Comparison of ENCODE assay signal across 3 cellular contexts in the genomic region with DNA sequence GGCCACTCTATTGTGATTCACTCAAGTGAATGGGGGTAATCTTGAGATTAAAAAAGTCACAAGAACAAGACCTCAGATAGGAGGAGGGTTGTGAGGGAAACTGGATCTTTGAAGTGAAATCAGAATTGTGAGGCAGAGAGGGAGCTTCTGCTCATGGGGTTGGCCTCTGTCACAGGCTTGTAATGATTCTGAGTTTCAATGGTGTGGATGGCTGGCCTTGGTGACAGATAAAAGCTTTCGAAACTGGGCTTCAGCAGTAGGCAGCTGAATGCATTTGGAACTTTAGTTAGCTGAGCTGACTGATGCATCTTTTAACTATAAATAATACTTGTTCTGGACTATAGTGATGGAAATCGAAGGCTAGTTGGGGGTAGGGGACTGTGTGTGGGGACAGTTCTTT.
TF ChIP-seq lines count a peak whose summit lies in the region.

No MANE protein-coding gene starts in this region.

TF ChIP-seq in SK-N-SH, 30 proteins besides CTCF, POLR2A, EP300 and RAD21:
- TF ChIP-seq, protein P1, sequence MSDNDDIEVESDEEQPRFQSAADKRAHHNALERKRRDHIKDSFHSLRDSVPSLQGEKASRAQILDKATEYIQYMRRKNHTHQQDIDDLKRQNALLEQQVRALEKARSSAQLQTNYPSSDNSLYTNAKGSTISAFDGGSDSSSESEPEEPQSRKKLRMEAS (IDR thresholded peaks at IDR 0.05; ENCODE audit: low read depth), result no peak
- TF ChIP-seq TEAD4 (IDR thresholded peaks at IDR 0.05; ENCODE audit: borderline replicate concordance, insufficient read depth) (no peak), RFX5 (IDR thresholded peaks at IDR 0.05; ENCODE audit: low read length) (no peak), FOSL2 (IDR thresholded peaks at IDR 0.05; ENCODE audit: borderline replicate concordance, low read depth) (no peak), SMC3 (IDR thresholded peaks at IDR 0.05; ENCODE audit: low read depth, low read length) (no peak)
- TF ChIP-seq, protein P2, sequence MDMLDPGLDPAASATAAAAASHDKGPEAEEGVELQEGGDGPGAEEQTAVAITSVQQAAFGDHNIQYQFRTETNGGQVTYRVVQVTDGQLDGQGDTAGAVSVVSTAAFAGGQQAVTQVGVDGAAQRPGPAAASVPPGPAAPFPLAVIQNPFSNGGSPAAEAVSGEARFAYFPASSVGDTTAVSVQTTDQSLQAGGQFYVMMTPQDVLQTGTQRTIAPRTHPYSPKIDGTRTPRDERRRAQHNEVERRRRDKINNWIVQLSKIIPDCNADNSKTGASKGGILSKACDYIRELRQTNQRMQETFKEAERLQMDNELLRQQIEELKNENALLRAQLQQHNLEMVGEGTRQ (IDR thresholded peaks at IDR 0.05; ENCODE audit: borderline replicate concordance, low read depth, low read length), result no peak

TF ChIP-seq in SK-N-SH treated with all-trans-retinoic acid at 6 μM for 48 hours, 23 proteins besides CTCF, POLR2A, EP300 and RAD21 (continues in another document):
- TF ChIP-seq ISL1 (CRISPR knock-in tag; IDR thresholded peaks at IDR 0.05), result no peak
- TF ChIP-seq, protein P3, sequence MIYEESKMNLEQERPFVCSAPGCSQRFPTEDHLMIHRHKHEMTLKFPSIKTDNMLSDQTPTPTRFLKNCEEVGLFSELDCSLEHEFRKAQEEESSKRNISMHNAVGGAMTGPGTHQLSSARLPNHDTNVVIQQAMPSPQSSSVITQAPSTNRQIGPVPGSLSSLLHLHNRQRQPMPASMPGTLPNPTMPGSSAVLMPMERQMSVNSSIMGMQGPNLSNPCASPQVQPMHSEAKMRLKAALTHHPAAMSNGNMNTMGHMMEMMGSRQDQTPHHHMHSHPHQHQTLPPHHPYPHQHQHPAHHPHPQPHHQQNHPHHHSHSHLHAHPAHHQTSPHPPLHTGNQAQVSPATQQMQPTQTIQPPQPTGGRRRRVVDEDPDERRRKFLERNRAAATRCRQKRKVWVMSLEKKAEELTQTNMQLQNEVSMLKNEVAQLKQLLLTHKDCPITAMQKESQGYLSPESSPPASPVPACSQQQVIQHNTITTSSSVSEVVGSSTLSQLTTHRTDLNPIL (CRISPR knock-in tag; IDR thresholded peaks at IDR 0.05; ENCODE audit: low read depth), result no peak
- TF ChIP-seq PPARA (CRISPR knock-in tag; IDR thresholded peaks at IDR 0.05; ENCODE audit: borderline replicate concordance), result no peak
- TF ChIP-seq, protein P4, sequence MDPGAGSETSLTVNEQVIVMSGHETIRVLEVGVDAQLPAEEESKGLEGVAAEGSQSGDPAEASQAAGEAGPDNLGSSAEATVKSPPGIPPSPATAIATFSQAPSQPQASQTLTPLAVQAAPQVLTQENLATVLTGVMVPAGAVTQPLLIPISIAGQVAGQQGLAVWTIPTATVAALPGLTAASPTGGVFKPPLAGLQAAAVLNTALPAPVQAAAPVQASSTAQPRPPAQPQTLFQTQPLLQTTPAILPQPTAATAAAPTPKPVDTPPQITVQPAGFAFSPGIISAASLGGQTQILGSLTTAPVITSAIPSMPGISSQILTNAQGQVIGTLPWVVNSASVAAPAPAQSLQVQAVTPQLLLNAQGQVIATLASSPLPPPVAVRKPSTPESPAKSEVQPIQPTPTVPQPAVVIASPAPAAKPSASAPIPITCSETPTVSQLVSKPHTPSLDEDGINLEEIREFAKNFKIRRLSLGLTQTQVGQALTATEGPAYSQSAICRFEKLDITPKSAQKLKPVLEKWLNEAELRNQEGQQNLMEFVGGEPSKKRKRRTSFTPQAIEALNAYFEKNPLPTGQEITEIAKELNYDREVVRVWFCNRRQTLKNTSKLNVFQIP (CRISPR knock-in tag; IDR thresholded peaks at IDR 0.05; ENCODE audit: borderline replicate concordance, low read depth), result no peak
- TF ChIP-seq, protein P5, sequence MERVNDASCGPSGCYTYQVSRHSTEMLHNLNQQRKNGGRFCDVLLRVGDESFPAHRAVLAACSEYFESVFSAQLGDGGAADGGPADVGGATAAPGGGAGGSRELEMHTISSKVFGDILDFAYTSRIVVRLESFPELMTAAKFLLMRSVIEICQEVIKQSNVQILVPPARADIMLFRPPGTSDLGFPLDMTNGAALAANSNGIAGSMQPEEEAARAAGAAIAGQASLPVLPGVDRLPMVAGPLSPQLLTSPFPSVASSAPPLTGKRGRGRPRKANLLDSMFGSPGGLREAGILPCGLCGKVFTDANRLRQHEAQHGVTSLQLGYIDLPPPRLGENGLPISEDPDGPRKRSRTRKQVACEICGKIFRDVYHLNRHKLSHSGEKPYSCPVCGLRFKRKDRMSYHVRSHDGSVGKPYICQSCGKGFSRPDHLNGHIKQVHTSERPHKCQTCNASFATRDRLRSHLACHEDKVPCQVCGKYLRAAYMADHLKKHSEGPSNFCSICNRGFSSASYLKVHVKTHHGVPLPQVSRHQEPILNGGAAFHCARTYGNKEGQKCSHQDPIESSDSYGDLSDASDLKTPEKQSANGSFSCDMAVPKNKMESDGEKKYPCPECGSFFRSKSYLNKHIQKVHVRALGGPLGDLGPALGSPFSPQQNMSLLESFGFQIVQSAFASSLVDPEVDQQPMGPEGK (CRISPR knock-in tag; IDR thresholded peaks at IDR 0.05; ENCODE audit: borderline replicate concordance), result no peak
- TF ChIP-seq, protein P6, sequence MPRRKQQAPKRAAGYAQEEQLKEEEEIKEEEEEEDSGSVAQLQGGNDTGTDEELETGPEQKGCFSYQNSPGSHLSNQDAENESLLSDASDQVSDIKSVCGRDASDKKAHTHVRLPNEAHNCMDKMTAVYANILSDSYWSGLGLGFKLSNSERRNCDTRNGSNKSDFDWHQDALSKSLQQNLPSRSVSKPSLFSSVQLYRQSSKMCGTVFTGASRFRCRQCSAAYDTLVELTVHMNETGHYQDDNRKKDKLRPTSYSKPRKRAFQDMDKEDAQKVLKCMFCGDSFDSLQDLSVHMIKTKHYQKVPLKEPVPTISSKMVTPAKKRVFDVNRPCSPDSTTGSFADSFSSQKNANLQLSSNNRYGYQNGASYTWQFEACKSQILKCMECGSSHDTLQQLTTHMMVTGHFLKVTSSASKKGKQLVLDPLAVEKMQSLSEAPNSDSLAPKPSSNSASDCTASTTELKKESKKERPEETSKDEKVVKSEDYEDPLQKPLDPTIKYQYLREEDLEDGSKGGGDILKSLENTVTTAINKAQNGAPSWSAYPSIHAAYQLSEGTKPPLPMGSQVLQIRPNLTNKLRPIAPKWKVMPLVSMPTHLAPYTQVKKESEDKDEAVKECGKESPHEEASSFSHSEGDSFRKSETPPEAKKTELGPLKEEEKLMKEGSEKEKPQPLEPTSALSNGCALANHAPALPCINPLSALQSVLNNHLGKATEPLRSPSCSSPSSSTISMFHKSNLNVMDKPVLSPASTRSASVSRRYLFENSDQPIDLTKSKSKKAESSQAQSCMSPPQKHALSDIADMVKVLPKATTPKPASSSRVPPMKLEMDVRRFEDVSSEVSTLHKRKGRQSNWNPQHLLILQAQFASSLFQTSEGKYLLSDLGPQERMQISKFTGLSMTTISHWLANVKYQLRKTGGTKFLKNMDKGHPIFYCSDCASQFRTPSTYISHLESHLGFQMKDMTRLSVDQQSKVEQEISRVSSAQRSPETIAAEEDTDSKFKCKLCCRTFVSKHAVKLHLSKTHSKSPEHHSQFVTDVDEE (CRISPR knock-in tag; IDR thresholded peaks at IDR 0.05), result no peak
- TF ChIP-seq TOX (CRISPR knock-in tag; IDR thresholded peaks at IDR 0.05; ENCODE audit: borderline replicate concordance), result no peak
- TF ChIP-seq ZNF70 (CRISPR knock-in tag; IDR thresholded peaks at IDR 0.05), result no peak
- TF ChIP-seq, protein P7, sequence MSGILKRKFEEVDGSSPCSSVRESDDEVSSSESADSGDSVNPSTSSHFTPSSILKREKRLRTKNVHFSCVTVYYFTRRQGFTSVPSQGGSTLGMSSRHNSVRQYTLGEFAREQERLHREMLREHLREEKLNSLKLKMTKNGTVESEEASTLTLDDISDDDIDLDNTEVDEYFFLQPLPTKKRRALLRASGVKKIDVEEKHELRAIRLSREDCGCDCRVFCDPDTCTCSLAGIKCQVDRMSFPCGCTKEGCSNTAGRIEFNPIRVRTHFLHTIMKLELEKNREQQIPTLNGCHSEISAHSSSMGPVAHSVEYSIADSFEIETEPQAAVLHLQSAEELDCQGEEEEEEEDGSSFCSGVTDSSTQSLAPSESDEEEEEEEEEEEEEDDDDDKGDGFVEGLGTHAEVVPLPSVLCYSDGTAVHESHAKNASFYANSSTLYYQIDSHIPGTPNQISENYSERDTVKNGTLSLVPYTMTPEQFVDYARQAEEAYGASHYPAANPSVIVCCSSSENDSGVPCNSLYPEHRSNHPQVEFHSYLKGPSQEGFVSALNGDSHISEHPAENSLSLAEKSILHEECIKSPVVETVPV (CRISPR knock-in tag; IDR thresholded peaks at IDR 0.05), result no peak
- no peak for TF ChIP-seq ZNF565 (CRISPR knock-in tag; conservative IDR thresholded peaks at IDR 0.05; ENCODE audit: low read depth)
- no peak for TF ChIP-seq GLIS3 (CRISPR knock-in tag; IDR thresholded peaks at IDR 0.05)
- no peak for TF ChIP-seq RARB (CRISPR knock-in tag; IDR thresholded peaks at IDR 0.05)

TF ChIP-seq in IMR-90, 13 proteins besides CTCF, POLR2A, EP300 and RAD21:
- TF ChIP-seq SMC3 (IDR thresholded peaks at IDR 0.05; ENCODE audit: low read depth, low read length) (no peak), MAFK (IDR thresholded peaks at IDR 0.05; ENCODE audit: low read depth, low read length) (no peak), CHD1 (IDR thresholded peaks at IDR 0.05; ENCODE audit: low read depth, low read length) (no peak), BHLHE40 (IDR thresholded peaks at IDR 0.05; ENCODE audit: low read depth, low read length) (no peak), CEBPB (IDR thresholded peaks at IDR 0.05; ENCODE audit: low read depth, low read length) (no peak), RCOR1 (IDR thresholded peaks at IDR 0.05; ENCODE audit: insufficient replicate concordance, low read length) (no peak), NFE2L2 (IDR thresholded peaks at IDR 0.05; ENCODE audit: low read depth, low read length) (no peak), MXI1 (IDR thresholded peaks at IDR 0.05; ENCODE audit: borderline replicate concordance, low read depth, low read length) (no peak), MAZ (IDR thresholded peaks at IDR 0.05; ENCODE audit: borderline replicate concordance, low read depth, low read length) (no peak), RFX5 (IDR thresholded peaks at IDR 0.05; ENCODE audit: low read depth, low read length) (no peak), FOS (IDR thresholded peaks at IDR 0.05; ENCODE audit: low read depth, low read length) (no peak)
- TF ChIP-seq, protein P2 (IDR thresholded peaks at IDR 0.05; ENCODE audit: low read depth, low read length), result no peak
- TF ChIP-seq, protein P8, sequence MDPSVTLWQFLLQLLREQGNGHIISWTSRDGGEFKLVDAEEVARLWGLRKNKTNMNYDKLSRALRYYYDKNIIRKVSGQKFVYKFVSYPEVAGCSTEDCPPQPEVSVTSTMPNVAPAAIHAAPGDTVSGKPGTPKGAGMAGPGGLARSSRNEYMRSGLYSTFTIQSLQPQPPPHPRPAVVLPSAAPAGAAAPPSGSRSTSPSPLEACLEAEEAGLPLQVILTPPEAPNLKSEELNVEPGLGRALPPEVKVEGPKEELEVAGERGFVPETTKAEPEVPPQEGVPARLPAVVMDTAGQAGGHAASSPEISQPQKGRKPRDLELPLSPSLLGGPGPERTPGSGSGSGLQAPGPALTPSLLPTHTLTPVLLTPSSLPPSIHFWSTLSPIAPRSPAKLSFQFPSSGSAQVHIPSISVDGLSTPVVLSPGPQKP (IDR thresholded peaks at IDR 0.05; ENCODE audit: borderline replicate concordance, low read depth, low read length), result no peak
